In genomic region chr22:19143967-19144400, GRCh38 we compare ENCODE assay signal across 6 cellular contexts. TPM values are rescaled to one million over a fixed set of nuclear protein-coding genes. Genes with fewer than 3 reads are reported as not detected.
A peak's percentile ranks its signal among the peaks of the same experiment; 100 is the strongest.
DNase-seq lines count a peak whose midpoint lies in the region; ATAC-seq and TF ChIP-seq lines count a peak whose summit lies in the region.

No MANE protein-coding gene starts in this region.

- peak overlapping the region; percentile 70 for H4K8ac ChIP-seq in neuronal stem cell (ENCODE audit: low read depth, low read length)

- H2BK5ac ChIP-seq in neuronal stem cell (ENCODE audit: low read length) = no peak overlapping the region

- H3K4ac ChIP-seq in neuronal stem cell (ENCODE audit: low read length) = no peak overlapping the region

- H3K9me3 ChIP-seq in right atrium auricular region = no peaks in the 10 kb centered on the region
- H3K9me3 ChIP-seq in breast epithelium = no peaks in the 10 kb centered on the region
- H3K9me3 ChIP-seq in neuronal stem cell (replicated peaks in 1 of 2; ENCODE audit: control insufficient read depth in 2 of 2, insufficient read depth in 1 of 2, low read depth in 1 of 2, low read length in 2 of 2) = peaks cover 0 to 2% of the 10 kb centered on the region in 2 donors

- H3K4me1 ChIP-seq in right atrium auricular region = peaks cover 0 to 13% of the 10 kb centered on the region in 2 donors
- H3K4me1 ChIP-seq in breast epithelium = peaks cover 0 to 3% of the 10 kb centered on the region in 2 donors
- H3K4me1 ChIP-seq in neuronal stem cell (ENCODE audit: control insufficient read depth in 2 of 2, insufficient read depth in 1 of 2, low read depth in 1 of 2, low read length in 2 of 2) = peaks cover 3 to 4% of the 10 kb centered on the region in 2 donors

- peak overlapping the region; percentile 99 for H3K23ac ChIP-seq in neuronal stem cell (ENCODE audit: low read depth, low read length, poor library complexity)

- H2AFZ ChIP-seq in neuronal stem cell (ENCODE audit: low read length) = peak overlapping the region; percentile 85

- no peak overlapping the region for H2BK12ac ChIP-seq in neuronal stem cell (ENCODE audit: low read length)

- peaks cover 3% of the 10 kb centered on the region for H3K79me1 ChIP-seq in neuronal stem cell (ENCODE audit: low read depth, low read length)

- H2AK5ac ChIP-seq in neuronal stem cell (ENCODE audit: low read depth, low read length) = peak overlapping the region; percentile 73

- H3K9ac ChIP-seq in neuronal stem cell (ENCODE audit: low read depth, low read length, poor library complexity) = peak overlapping the region; percentile 98

- no CpG with 5 or more reads among the region's 17 CpGs for WGBS in neuronal stem cell (ENCODE audit: extremely low coverage in 2 of 2, insufficient read length in 2 of 2, insufficient replicate concordance in 1 of 2), 2 donors

- no peak overlapping the region for H2BK120ac ChIP-seq in neuronal stem cell (ENCODE audit: low read depth, low read length)

- H3K27me3 ChIP-seq in right atrium auricular region (peaks cover 4 to 5% of the 10 kb centered on the region in 2 donors), breast epithelium (peaks cover 0 to 14% of the 10 kb centered on the region in 2 donors), neuronal stem cell (ENCODE audit: control insufficient read depth in 3 of 3, insufficient read depth in 3 of 3, low read depth in 1 of 3, low read length in 3 of 3) (peaks cover 9 to 33% (median 30%) of the 10 kb centered on the region in 3 experiments)

- no peak overlapping the region for H2BK15ac ChIP-seq in neuronal stem cell (ENCODE audit: low read length)

- intact Hi-C loops in left ventricle myocardium superior (cut with micrococcal nuclease) = no loop called here
- intact Hi-C loops in breast epithelium (cut with DNase I; ENCODE audit: low total_unique reads) = no loop called here

- ATAC-seq in left ventricle myocardium superior (no peak), GM18520 (IDR thresholded peaks at IDR 0.05; ENCODE audit: unreplicated experiment) (no peak)

- H3K4me3 ChIP-seq in right atrium auricular region (peak overlapping the region; percentile 79), breast epithelium (peak overlapping the region; percentile 76 to 91 (median 78)), neuronal stem cell (ENCODE audit: low read length in 2 of 2) (peak overlapping the region; percentile 73 to 97)

- TF ChIP-seq CTCF in right atrium auricular region (IDR thresholded peaks at IDR 0.05) = no peak
- no peak for TF ChIP-seq CTCF in breast epithelium (IDR thresholded peaks at IDR 0.05)

- no peak for DNase-seq in right atrium auricular region (ENCODE audit: low spot score)
- no peak for DNase-seq in left ventricle myocardium superior
- no peak for DNase-seq in breast epithelium (ENCODE audit: low spot score in 2 of 2)
- no peak for DNase-seq in neuronal stem cell (ENCODE audit: low spot score)
- no peak for DNase-seq in ureter (ENCODE audit: low spot score)

- TF ChIP-seq POLR2A in breast epithelium (IDR thresholded peaks at IDR 0.05) = no peak

- H3K36me3 ChIP-seq in right atrium auricular region (peaks cover 34% of the 10 kb centered on the region), breast epithelium (no peaks in the 10 kb centered on the region), neuronal stem cell (replicated peaks in 1 of 2; ENCODE audit: control insufficient read depth in 2 of 2, insufficient read depth in 2 of 2, low read length in 2 of 2) (peaks cover 31 to 38% of the 10 kb centered on the region in 2 donors)

- no peak overlapping the region for H3K14ac ChIP-seq in neuronal stem cell (ENCODE audit: low read length)

- H3K18ac ChIP-seq in neuronal stem cell (ENCODE audit: low read length) = peak overlapping the region; percentile 96

- peak overlapping the region; percentile 70 to 71 for H3K27ac ChIP-seq in right atrium auricular region
- peak overlapping the region; percentile 69 to 83 for H3K27ac ChIP-seq in breast epithelium
- no peak overlapping the region for H3K27ac ChIP-seq in neuronal stem cell (replicated peaks; ENCODE audit: low read length)

- H3K4me2 ChIP-seq in neuronal stem cell (ENCODE audit: insufficient read depth, low read length, poor library complexity, severe bottlenecking) = peak overlapping the region; percentile 80

- H4K91ac ChIP-seq in neuronal stem cell (ENCODE audit: low read depth, low read length, poor library complexity) = no peak overlapping the region

RNA-seq across cellular contexts. Expression of gene ESS2, which starts 0.5 kb away (rescaled TPM):
- total RNA-seq in right atrium auricular region = 10 to 100 TPM in 1 of 2 donors, 1 to 10 TPM in 1; 8.5 to 12.0 TPM
- 9.3 TPM for total RNA-seq in left ventricle myocardium superior
- total RNA-seq in breast epithelium = 10 to 100 TPM; 12.2 to 17.7 (median 13.8) TPM
- 9.2 TPM for polyA plus RNA-seq in neuronal stem cell (2013, experiment 1 of 2)
- 9.2 TPM for polyA plus RNA-seq in neuronal stem cell (2013, experiment 2 of 2)
- 14.6 TPM for total RNA-seq in ureter

RNA-seq across cellular contexts. Expression of gene GSC2, which starts 6.1 kb away (rescaled TPM):
- not detected for total RNA-seq in right atrium auricular region
- not detected for total RNA-seq in left ventricle myocardium superior
- not detected for total RNA-seq in breast epithelium
- polyA plus RNA-seq in neuronal stem cell (2013, experiment 1 of 2) = not detected
- not detected for polyA plus RNA-seq in neuronal stem cell (2013, experiment 2 of 2)
- not detected for total RNA-seq in ureter

RNA-seq across cellular contexts. Expression of gene TSSK2, which starts 12.9 kb away (rescaled TPM):
- total RNA-seq in right atrium auricular region (not detected), left ventricle myocardium superior (not detected), breast epithelium (not detected), ureter (not detected)
- not detected for polyA plus RNA-seq in neuronal stem cell (2013, experiment 1 of 2)
- not detected for polyA plus RNA-seq in neuronal stem cell (2013, experiment 2 of 2)

RNA-seq across cellular contexts. Expression of gene DGCR2, which starts 21.8 kb away (rescaled TPM):
- total RNA-seq in right atrium auricular region = 10 to 100 TPM; 32.8 to 48.1 TPM
- total RNA-seq in left ventricle myocardium superior = 33.1 TPM
- total RNA-seq in breast epithelium = 10 to 100 TPM; 36.8 to 58.4 (median 42.9) TPM
- polyA plus RNA-seq in neuronal stem cell (2013, experiment 1 of 2) = 31.2 TPM
- polyA plus RNA-seq in neuronal stem cell (2013, experiment 2 of 2) = 31.1 TPM
- 68.7 TPM for total RNA-seq in ureter

RNA-seq across cellular contexts. Expression of gene SLC25A1, which starts 34.6 kb away (rescaled TPM):
- total RNA-seq in right atrium auricular region (10 to 100 TPM; 12.7 to 27.6 TPM), left ventricle myocardium superior (27.8 TPM), breast epithelium (100 to 1,000 TPM in 1 of 3 donors, 10 to 100 TPM in 2; 49.2 to 140 (median 50.2) TPM), ureter (69.9 TPM)
- polyA plus RNA-seq in neuronal stem cell (2013, experiment 1 of 2) = 75.2 TPM
- 71.9 TPM for polyA plus RNA-seq in neuronal stem cell (2013, experiment 2 of 2)
